In genomic region chr17:82006468-82007227, GRCh38 we compare ENCODE assay signal across 16 cellular contexts. TPM values are rescaled to one million over a fixed set of nuclear protein-coding genes. Genes with fewer than 3 reads are reported as not detected.
A peak's percentile ranks its signal among the peaks of the same experiment; 100 is the strongest.
DNase-seq lines count a peak whose midpoint lies in the region; ATAC-seq and TF ChIP-seq lines count a peak whose summit lies in the region.
"Had no signal": no experiment of that assay in that cellular context is flagged by ENCODE, and none has a peak within 500 bp of the region (broad histone marks: within the 10 kb centered on the region; RNA-seq: fewer than 3 reads in every experiment).

No MANE protein-coding gene starts in this region.

- no peak for ATAC-seq in thoracic aorta (ENCODE audit: insufficient number of reproducible peaks, low FRiP score, low read depth)
- no peak for ATAC-seq in activated CD8-positive, alpha-beta T cell treated with anti-CD3 and anti-CD28 coated beads, Interleukin-2, amount 10 ng/mL, durations not matched to agents 7 days and 5 days

- POLR2A ChIA-PET in MCF 10A (lab: Yijun Ruan, JAX) = interaction anchor here (1.0 kb wide), 1 partner anchor 15 kb away, joined by 3 read pairs; no protein-coding TSS in a partner anchor
- POLR2A ChIA-PET in activated CD8-positive, alpha-beta T cell treated with anti-CD3 and anti-CD28 coated beads, Interleukin-2, amount 10 ng/mL, durations not matched to agents 7 days and 5 days (lab: Charles Lee) = no interaction called here

- H3K36me3 Mint-ChIP-seq in MCF 10A (ENCODE audit: insufficient read depth, unreplicated experiment) (peaks cover 12% of the 10 kb centered on the region), endodermal cell (ENCODE audit: low read depth) (no peaks in the 10 kb centered on the region)
- no peaks in the 10 kb centered on the region for H3K36me3 Mint-ChIP-seq in activated CD8-positive, alpha-beta T cell treated with anti-CD3 and anti-CD28 coated beads, Interleukin-2, amount 10 ng/mL, durations not matched to agents 7 days and 5 days (ENCODE audit: low read depth)
- H3K36me3 Mint-ChIP-seq: naive B cell had no signal

- no peak overlapping the region for H3K4me3 ChIP-seq in breast epithelium
- H3K4me3 ChIP-seq in adrenal gland = no peak overlapping the region
- H3K4me3 ChIP-seq in thoracic aorta = peak overlapping the region; percentile 2
- no peak overlapping the region for H3K4me3 ChIP-seq in endodermal cell (ENCODE audit: low read length)
- H3K4me3 ChIP-seq: spleen, tibial artery had no signal

- H3K9me3 ChIP-seq in breast epithelium = no peaks in the 10 kb centered on the region
- H3K9me3 ChIP-seq in adrenal gland (replicated peaks in 1 of 3) = no peaks in the 10 kb centered on the region
- no peaks in the 10 kb centered on the region for H3K9me3 ChIP-seq in thoracic aorta
- H3K9me3 ChIP-seq in endodermal cell (ENCODE audit: control insufficient read depth, low read length) = no peaks in the 10 kb centered on the region
- H3K9me3 ChIP-seq: spleen, tibial artery had no signal

- no peak overlapping the region for H3K27ac Mint-ChIP-seq in MCF 10A (ENCODE audit: low read depth, unreplicated experiment)
- H3K27ac Mint-ChIP-seq in activated CD8-positive, alpha-beta T cell treated with anti-CD3 and anti-CD28 coated beads, Interleukin-2, amount 10 ng/mL, durations not matched to agents 7 days and 5 days = no peak overlapping the region
- H3K27ac Mint-ChIP-seq in endodermal cell = no peak overlapping the region
- H3K27ac Mint-ChIP-seq: activated CD4-positive, alpha-beta T cell treated with anti-CD3 and anti-CD28 coated beads, Interleukin-2, amount 10 ng/mL, durations not matched to agents 24 days and 14 days; naive B cell; T-helper 1 cell treated with Interleukin-12 subunit alpha and Interleukin-12 subunit beta and Interleukin-4 antibody, amounts not matched to agents 30 μg/mL and 1 μg/mL, for 36 hours had no signal

- H3K9me3 Mint-ChIP-seq in MCF 10A (ENCODE audit: unreplicated experiment) (no peaks in the 10 kb centered on the region), endodermal cell (no peaks in the 10 kb centered on the region)
- H3K9me3 Mint-ChIP-seq in activated CD8-positive, alpha-beta T cell treated with anti-CD3 and anti-CD28 coated beads, Interleukin-2, amount 10 ng/mL, durations not matched to agents 7 days and 5 days (ENCODE audit: insufficient read depth) = no peaks in the 10 kb centered on the region
- H3K9me3 Mint-ChIP-seq: activated CD4-positive, alpha-beta T cell treated with anti-CD3 and anti-CD28 coated beads, Interleukin-2, amount 10 ng/mL, durations not matched to agents 24 days and 14 days; naive B cell; T-helper 1 cell treated with Interleukin-12 subunit alpha and Interleukin-12 subunit beta and Interleukin-4 antibody, amounts not matched to agents 30 μg/mL and 1 μg/mL, for 36 hours had no signal

- H3K27me3 ChIP-seq in breast epithelium (no peaks in the 10 kb centered on the region), adrenal gland (no peaks in the 10 kb centered on the region), thoracic aorta (replicated peaks; ENCODE audit: insufficient read depth) (no peaks in the 10 kb centered on the region), endodermal cell (ENCODE audit: control insufficient read depth, insufficient read depth, low read length, poor library complexity, severe bottlenecking) (no peaks in the 10 kb centered on the region)
- H3K27me3 ChIP-seq: spleen, tibial artery had no signal

- H3K27ac ChIP-seq in breast epithelium (no peak overlapping the region), adrenal gland (no peak overlapping the region), thoracic aorta (peak overlapping the region; percentile 11 to 50), endodermal cell (ENCODE audit: low read depth, low read length) (no peak overlapping the region)
- H3K27ac ChIP-seq: spleen had no signal

- BruUV-seq in MCF 10A (replicated peaks; lab: Mats Ljungman, UMichigan) = no TSS peak

- H3K9ac ChIP-seq in endodermal cell (ENCODE audit: extremely low read depth, low read length, poor library complexity, severe bottlenecking) = no peak overlapping the region

- intact Hi-C loops in MCF 10A (cut with micrococcal nuclease) (no loop called here), breast epithelium (cut with DNase I; ENCODE audit: low total_unique reads) (loop anchor here (5.0 kb wide), 1 partner anchor 114 kb away; the partner anchor contains the start of genes ALYREF and ANAPC11), adrenal gland (cut with DNase I) (no loop called here)

- TF ChIP-seq CTCF in MCF 10A (IDR thresholded peaks at IDR 0.05; ENCODE audit: unreplicated experiment) (no peak), breast epithelium (IDR thresholded peaks at IDR 0.05) (no peak), adrenal gland (IDR thresholded peaks at IDR 0.05) (no peak), thoracic aorta (IDR thresholded peaks at IDR 0.05) (no peak), endodermal cell (conservative IDR thresholded peaks at IDR 0.05) (no peak)

- WGBS in adrenal gland, 4 donors = 61 to 84% (median 76%) methylated on average over 16 to 24 of the region's 24 CpGs
- WGBS in endodermal cell (ENCODE audit: insufficient coverage in 1 of 2, insufficient read length in 1 of 2), 2 experiments = 89 to 98% methylated on average over 11 to 24 of the region's 24 CpGs

- CTCF ChIA-PET in MCF 10A (lab: Yijun Ruan, JAX) = interaction anchor here (1.0 kb wide), 1 partner anchor 13 kb away, joined by 4 read pairs; no protein-coding TSS in a partner anchor
- CTCF ChIA-PET in activated CD8-positive, alpha-beta T cell treated with anti-CD3 and anti-CD28 coated beads, Interleukin-2, amount 10 ng/mL, durations not matched to agents 7 days and 5 days (lab: Charles Lee) = interaction anchor here (1.5 kb wide), 1 partner anchor 14 kb away, joined by 3 read pairs; no protein-coding TSS in a partner anchor

- TF ChIP-seq POLR2A in breast epithelium (IDR thresholded peaks at IDR 0.05) = no peak
- no peak for TF ChIP-seq POLR2A in adrenal gland (IDR thresholded peaks at IDR 0.05)

- H3K4me3 Mint-ChIP-seq in MCF 10A (ENCODE audit: unreplicated experiment) (no peak overlapping the region), endodermal cell (no peak overlapping the region)
- H3K4me3 Mint-ChIP-seq in activated CD8-positive, alpha-beta T cell treated with anti-CD3 and anti-CD28 coated beads, Interleukin-2, amount 10 ng/mL, durations not matched to agents 7 days and 5 days = no peak overlapping the region
- H3K4me3 Mint-ChIP-seq: activated CD4-positive, alpha-beta T cell treated with anti-CD3 and anti-CD28 coated beads, Interleukin-2, amount 10 ng/mL, durations not matched to agents 24 days and 14 days; T-helper 1 cell treated with Interleukin-12 subunit alpha and Interleukin-12 subunit beta and Interleukin-4 antibody, amounts not matched to agents 30 μg/mL and 1 μg/mL, for 36 hours had no signal

- H3K36me3 ChIP-seq in breast epithelium (no peaks in the 10 kb centered on the region), adrenal gland (replicated peaks in 1 of 2) (no peaks in the 10 kb centered on the region), thoracic aorta (no peaks in the 10 kb centered on the region), endodermal cell (ENCODE audit: control insufficient read depth, insufficient read depth, low read length) (no peaks in the 10 kb centered on the region)

- DNase-seq in MCF 10A (ENCODE audit: unreplicated experiment) = peak; percentile 56
- DNase-seq in breast epithelium (ENCODE audit: low spot score in 2 of 2) = no peak
- DNase-seq in adrenal gland = peak in 4 of 7 donors; percentile 44 to 76 (median 61)
- DNase-seq in glomerular visceral epithelial cell (ENCODE audit: extremely low spot score) = peak; percentile 75
- no peak for DNase-seq in thoracic aorta (ENCODE audit: low spot score)
- no peak for DNase-seq in activated CD8-positive, alpha-beta T cell treated with anti-CD3 and anti-CD28 coated beads, Interleukin-2, amount 10 ng/mL, durations not matched to agents 7 days and 5 days
- no peak for DNase-seq in endodermal cell
- DNase-seq in NCI-H1092 treated with DMSO at 0.1 percent for 48 hours (lab: John Stamatoyannopoulos, UW) = no peak
- DNase-seq: activated CD4-positive, alpha-beta T cell treated with anti-CD3 and anti-CD28 coated beads, Interleukin-2, amount 10 ng/mL, durations not matched to agents 24 days and 14 days; central memory CD4-positive, alpha-beta T cell; kidney; naive B cell; NCI-H345; spleen; tibial artery had no signal

- no peaks in the 10 kb centered on the region for H3K27me3 Mint-ChIP-seq in MCF 10A (ENCODE audit: insufficient read depth, unreplicated experiment)
- H3K27me3 Mint-ChIP-seq in activated CD8-positive, alpha-beta T cell treated with anti-CD3 and anti-CD28 coated beads, Interleukin-2, amount 10 ng/mL, durations not matched to agents 7 days and 5 days (ENCODE audit: low read depth) = no peaks in the 10 kb centered on the region
- no peaks in the 10 kb centered on the region for H3K27me3 Mint-ChIP-seq in endodermal cell (ENCODE audit: insufficient read depth)
- H3K27me3 Mint-ChIP-seq: activated CD4-positive, alpha-beta T cell treated with anti-CD3 and anti-CD28 coated beads, Interleukin-2, amount 10 ng/mL, durations not matched to agents 24 days and 14 days; naive B cell had no signal

- H3K4me1 ChIP-seq in breast epithelium (peaks cover 4 to 8% of the 10 kb centered on the region in 2 donors), adrenal gland (replicated peaks in 1 of 2) (peaks cover 4 to 12% of the 10 kb centered on the region in 2 donors), thoracic aorta (ENCODE audit: control insufficient read depth in 1 of 2, low read depth in 2 of 2) (peaks cover 31 to 60% of the 10 kb centered on the region in 2 donors), endodermal cell (ENCODE audit: control insufficient read depth, insufficient read depth, low read length) (no peaks in the 10 kb centered on the region)

- H3K4me1 Mint-ChIP-seq in MCF 10A (ENCODE audit: insufficient read depth, unreplicated experiment) (peaks cover 10% of the 10 kb centered on the region), endodermal cell (no peaks in the 10 kb centered on the region)
- peaks cover 9% of the 10 kb centered on the region for H3K4me1 Mint-ChIP-seq in activated CD8-positive, alpha-beta T cell treated with anti-CD3 and anti-CD28 coated beads, Interleukin-2, amount 10 ng/mL, durations not matched to agents 7 days and 5 days (ENCODE audit: low read depth)
- H3K4me1 Mint-ChIP-seq: activated CD4-positive, alpha-beta T cell treated with anti-CD3 and anti-CD28 coated beads, Interleukin-2, amount 10 ng/mL, durations not matched to agents 24 days and 14 days; naive B cell had no signal

RNA-seq across cellular contexts. Expression of gene CENPX, which starts 16.0 kb away (rescaled TPM):
- 27.6 and 35.6 TPM in 2 replicates for total RNA-seq in MCF 10A (2022)
- 10 to 100 TPM; 79.5 to 94.7 (median 92.5) TPM for total RNA-seq in breast epithelium
- total RNA-seq in adrenal gland = 10 to 100 TPM; 24.3 to 75.9 (median 41.0) TPM
- 10 to 100 TPM; 11.2 to 70.9 (median 58.3) TPM for polyA plus RNA-seq in adrenal gland
- total RNA-seq in thoracic aorta = 10 to 100 TPM; 31.4 to 40.4 TPM
- 10 to 100 TPM; 86.7 to 87.7 TPM for total RNA-seq in activated CD8-positive, alpha-beta T cell treated with anti-CD3 and anti-CD28 coated beads, Interleukin-2, amount 10 ng/mL, durations not matched to agents 7 days and 5 days
- total RNA-seq in endodermal cell = 10 to 100 TPM; 80.0 to 85.0 TPM
- polyA plus RNA-seq in endodermal cell (2013, experiment 1 of 2) = 62.5 TPM
- polyA plus RNA-seq in endodermal cell (2013, experiment 2 of 2) = 61.5 TPM

RNA-seq across cellular contexts. Expression of gene LRRC45, which starts 16.5 kb away (rescaled TPM):
- total RNA-seq in MCF 10A (2022) (2.6 and 3.4 TPM in 2 replicates), breast epithelium (10 to 100 TPM in 2 of 3 donors, 1 to 10 TPM in 1; 8.0 to 18.7 (median 14.7) TPM), adrenal gland (10 to 100 TPM in 6 of 8 donors, 1 to 10 TPM in 2; 3.0 to 24.2 (median 12.6) TPM), thoracic aorta (10 to 100 TPM in 1 of 2 donors, 1 to 10 TPM in 1; 6.1 to 14.2 TPM), endodermal cell (10 to 100 TPM; 35.1 to 38.9 TPM)
- 10 to 100 TPM in 2 of 3 donors, 1 to 10 TPM in 1; 1.2 to 24.5 (median 15.4) TPM for polyA plus RNA-seq in adrenal gland
- 10 to 100 TPM; 58.3 to 58.9 TPM for total RNA-seq in activated CD8-positive, alpha-beta T cell treated with anti-CD3 and anti-CD28 coated beads, Interleukin-2, amount 10 ng/mL, durations not matched to agents 7 days and 5 days
- polyA plus RNA-seq in endodermal cell (2013, experiment 1 of 2) = 22.3 TPM
- polyA plus RNA-seq in endodermal cell (2013, experiment 2 of 2) = 20.1 TPM

RNA-seq across cellular contexts. Expression of gene RAC3, which starts 24.8 kb away (rescaled TPM):
- total RNA-seq in MCF 10A (2022) = 7.1 and 9.7 TPM in 2 replicates
- 10 to 100 TPM in 2 of 3 donors, 1 to 10 TPM in 1; 7.6 to 23.0 (median 16.1) TPM for total RNA-seq in breast epithelium
- total RNA-seq in adrenal gland = 10 to 100 TPM in 1 of 8 donors, 1 to 10 TPM in 7; 3.0 to 13.5 (median 4.4) TPM
- polyA plus RNA-seq in adrenal gland = 10 to 100 TPM in 1 of 3 donors, 1 to 10 TPM in 2; 1.6 to 10.5 (median 9.0) TPM
- 1 to 10 TPM in 1 of 2 donors, not detected in 1; 1.8 TPM for total RNA-seq in thoracic aorta
- 10 to 100 TPM; 12.9 to 13.1 TPM for total RNA-seq in activated CD8-positive, alpha-beta T cell treated with anti-CD3 and anti-CD28 coated beads, Interleukin-2, amount 10 ng/mL, durations not matched to agents 7 days and 5 days
- total RNA-seq in endodermal cell = 10 to 100 TPM; 45.7 to 53.9 TPM
- polyA plus RNA-seq in endodermal cell (2013, experiment 1 of 2) = 58.8 TPM
- 53.5 TPM for polyA plus RNA-seq in endodermal cell (2013, experiment 2 of 2)

RNA-seq across cellular contexts. Expression of gene ASPSCR1, which starts 29.2 kb away (rescaled TPM):
- total RNA-seq in MCF 10A (2022) (24.9 and 29.7 TPM in 2 replicates), breast epithelium (10 to 100 TPM; 15.4 to 31.8 (median 17.9) TPM), adrenal gland (10 to 100 TPM; 19.9 to 45.9 (median 26.5) TPM), thoracic aorta (10 to 100 TPM; 20.6 to 41.3 TPM), endodermal cell (10 to 100 TPM; 50.8 to 65.4 TPM)
- polyA plus RNA-seq in adrenal gland = 100 to 1,000 TPM in 1 of 3 donors, 10 to 100 TPM in 2; 10.2 to 177 (median 96.5) TPM
- total RNA-seq in activated CD8-positive, alpha-beta T cell treated with anti-CD3 and anti-CD28 coated beads, Interleukin-2, amount 10 ng/mL, durations not matched to agents 7 days and 5 days = 10 to 100 TPM; 27.0 to 33.7 TPM
- 41.5 TPM for polyA plus RNA-seq in endodermal cell (2013, experiment 1 of 2)
- polyA plus RNA-seq in endodermal cell (2013, experiment 2 of 2) = 30.3 TPM

RNA-seq across cellular contexts. Expression of gene DCXR, which starts 30.8 kb away (rescaled TPM):
- total RNA-seq in MCF 10A (2022) (77.9 and 111 TPM in 2 replicates), breast epithelium (100 to 1,000 TPM; 202 to 484 (median 228) TPM), adrenal gland (100 to 1,000 TPM in 6 of 8 donors, 10 to 100 TPM in 2; 66.9 to 183 (median 111) TPM), thoracic aorta (10 to 100 TPM; 33.9 to 87.1 TPM), endodermal cell (10 to 100 TPM; 73.8 to 83.6 TPM)
- 100 to 1,000 TPM in 1 of 3 donors, 10 to 100 TPM in 2; 67.7 to 163 (median 96.0) TPM for polyA plus RNA-seq in adrenal gland
- 100 to 1,000 TPM; 141 TPM for total RNA-seq in activated CD8-positive, alpha-beta T cell treated with anti-CD3 and anti-CD28 coated beads, Interleukin-2, amount 10 ng/mL, durations not matched to agents 7 days and 5 days
- polyA plus RNA-seq in endodermal cell (2013, experiment 1 of 2) = 84.8 TPM
- 72.9 TPM for polyA plus RNA-seq in endodermal cell (2013, experiment 2 of 2)

Comparison
In these comparisons a context has a peak if more than half of its experiments do, and no peak if none do; other contexts are left out.
1. DNase-seq: peak in MCF 10A (single experiment), adrenal gland (4 of 7) and glomerular visceral epithelial cell (single experiment); none in breast epithelium (0 of 2), thoracic aorta (single experiment), activated CD8-positive, alpha-beta T cell treated with anti-CD3 and anti-CD28 coated beads, Interleukin-2, amount 10 ng/mL, durations not matched to agents 7 days and 5 days (single experiment), endodermal cell (single experiment) and NCI-H1092 treated with DMSO at 0.1 percent for 48 hours (single experiment).
2. H3K27ac ChIP-seq: peak in thoracic aorta (2 of 2); none in breast epithelium (0 of 2), adrenal gland (0 of 5) and endodermal cell (single experiment).